In the genomic region with DNA sequence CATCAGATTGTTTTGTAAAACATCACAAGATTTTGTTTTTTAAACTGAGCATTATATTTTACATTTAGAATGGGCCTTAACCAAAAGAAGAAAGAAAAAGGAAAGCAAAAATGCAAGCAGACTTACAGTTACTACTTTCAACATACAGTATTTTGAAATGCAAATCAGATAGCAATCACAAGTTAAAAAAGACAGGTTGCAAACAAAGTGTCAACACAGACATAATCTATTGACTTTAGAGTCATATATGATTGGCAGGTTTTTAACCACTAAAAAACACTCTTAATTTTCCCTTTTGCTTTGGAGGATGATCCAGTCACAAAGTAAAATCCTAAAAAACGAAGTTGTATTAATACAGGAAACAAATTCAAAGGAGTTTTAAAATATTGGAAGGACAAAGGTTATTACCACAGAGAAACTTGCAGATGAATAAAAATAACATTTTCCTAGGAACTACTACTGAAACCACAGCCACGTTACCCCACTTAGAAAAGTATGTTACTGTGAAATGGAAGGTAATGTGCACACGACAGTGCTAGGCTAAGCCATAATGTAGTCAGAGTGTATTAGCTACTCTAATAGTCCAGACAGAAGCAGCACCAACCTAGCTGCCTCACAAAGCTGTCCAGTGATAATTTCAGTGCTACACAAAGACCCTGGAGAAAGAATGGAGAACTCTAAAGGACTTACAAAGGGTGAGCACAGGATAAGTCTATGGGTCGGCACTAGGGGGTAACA, we compare ENCODE assay signal across 10 cellular contexts. TPM values are rescaled to one million over a fixed set of nuclear protein-coding genes. Genes with fewer than 3 reads are reported as not detected.
A peak's percentile ranks its signal among the peaks of the same experiment; 100 is the strongest.
DNase-seq lines count a peak whose midpoint lies in the region; ATAC-seq lines count a peak whose summit lies in the region.
"Had no signal": no experiment of that assay in that cellular context is flagged by ENCODE, and none has a peak within 500 bp of the region (broad histone marks: within the 10 kb centered on the region; RNA-seq: fewer than 3 reads in every experiment).

No MANE protein-coding gene starts in this region.

- peak; percentile 43 to 48 for ATAC-seq in activated naive CD4-positive, alpha-beta T cell treated with anti-CD3 and anti-CD28 coated beads, Interleukin-2, amount 50 U/mL, for 72 hours
- ATAC-seq in HG03442 (IDR thresholded peaks at IDR 0.05; ENCODE audit: unreplicated experiment) (peak; percentile 57), HG03045 (IDR thresholded peaks at IDR 0.05; ENCODE audit: unreplicated experiment) (no peak)
- peak; percentile 68 for ATAC-seq in activated naive CD8-positive, alpha-beta T cell treated with anti-CD3 and anti-CD28 coated beads, Interleukin-2, amount 50 U/mL, for 24 hours
- peak; percentile 63 for ATAC-seq in stimulated activated naive CD8-positive, alpha-beta T cell treated with anti-CD3 and anti-CD28 coated beads, Interleukin-15, Interleukin-2, amounts not matched to agents 100 U/mL and 50 U/mL, for 24 hours

- H3K36me3 Mint-ChIP-seq in activated naive CD4-positive, alpha-beta T cell treated with anti-CD3 and anti-CD28 coated beads, Interleukin-2, amount 50 U/mL, for 72 hours: peaks cover 12 to 58% of the 10 kb centered on the region in 2 donors
- H3K36me3 Mint-ChIP-seq in activated naive CD4-positive, alpha-beta T cell treated with anti-CD3 and anti-CD28 coated beads for 36 hours (ENCODE audit: low read depth): peaks cover 25% of the 10 kb centered on the region
- peaks cover 45% of the 10 kb centered on the region for H3K36me3 Mint-ChIP-seq in activated naive CD8-positive, alpha-beta T cell treated with anti-CD3 and anti-CD28 coated beads, Interleukin-2, amount 50 U/mL, for 24 hours (ENCODE audit: low read depth)

- peaks cover 40% of the 10 kb centered on the region for H3K4me1 Mint-ChIP-seq in activated naive CD4-positive, alpha-beta T cell treated with anti-CD3 and anti-CD28 coated beads for 36 hours (ENCODE audit: low read depth)
- peaks cover 48% of the 10 kb centered on the region for H3K4me1 Mint-ChIP-seq in activated naive CD8-positive, alpha-beta T cell treated with anti-CD3 and anti-CD28 coated beads, Interleukin-2, amount 50 U/mL, for 24 hours

- intact Hi-C loops in activated naive CD4-positive, alpha-beta T cell treated with anti-CD3 and anti-CD28 coated beads for 36 hours (cut with micrococcal nuclease): loop anchor here (1.0 kb wide), 1 partner anchor 8 kb away; no protein-coding TSS in a partner anchor

- peak overlapping the region; percentile 1 to 80 for H3K27ac Mint-ChIP-seq in activated naive CD4-positive, alpha-beta T cell treated with anti-CD3 and anti-CD28 coated beads, Interleukin-2, amount 50 U/mL, for 72 hours
- H3K27ac Mint-ChIP-seq in activated naive CD4-positive, alpha-beta T cell treated with anti-CD3 and anti-CD28 coated beads for 36 hours: no peak overlapping the region
- H3K27ac Mint-ChIP-seq in activated naive CD8-positive, alpha-beta T cell treated with anti-CD3 and anti-CD28 coated beads, Interleukin-2, amount 50 U/mL, for 24 hours: peak overlapping the region; percentile 76
- H3K27ac Mint-ChIP-seq: progenitor cell of endocrine pancreas had no signal

- CTCF ChIA-PET in activated naive CD4-positive, alpha-beta T cell treated with anti-CD3 and anti-CD28 coated beads for 36 hours (lab: Charles Lee): interaction anchor here (0.7 to 0.8 kb wide), 2 partner anchors 49 to 292 kb away, joined by 3 to 5 read pairs; no protein-coding TSS in a partner anchor

- no peaks in the 10 kb centered on the region for H3K27me3 Mint-ChIP-seq in activated naive CD4-positive, alpha-beta T cell treated with anti-CD3 and anti-CD28 coated beads for 36 hours (ENCODE audit: low read depth)
- no peaks in the 10 kb centered on the region for H3K27me3 Mint-ChIP-seq in activated naive CD8-positive, alpha-beta T cell treated with anti-CD3 and anti-CD28 coated beads, Interleukin-2, amount 50 U/mL, for 24 hours
- H3K27me3 Mint-ChIP-seq: progenitor cell of endocrine pancreas had no signal

- no peaks in the 10 kb centered on the region for H3K9me3 Mint-ChIP-seq in activated naive CD4-positive, alpha-beta T cell treated with anti-CD3 and anti-CD28 coated beads, Interleukin-2, amount 50 U/mL, for 72 hours
- H3K9me3 Mint-ChIP-seq in activated naive CD4-positive, alpha-beta T cell treated with anti-CD3 and anti-CD28 coated beads for 36 hours: no peaks in the 10 kb centered on the region
- H3K9me3 Mint-ChIP-seq in activated naive CD8-positive, alpha-beta T cell treated with anti-CD3 and anti-CD28 coated beads, Interleukin-2, amount 50 U/mL, for 24 hours: no peaks in the 10 kb centered on the region

- H3K4me3 Mint-ChIP-seq in activated naive CD4-positive, alpha-beta T cell treated with anti-CD3 and anti-CD28 coated beads for 36 hours: no peak overlapping the region
- peak overlapping the region; percentile 3 for H3K4me3 Mint-ChIP-seq in activated naive CD8-positive, alpha-beta T cell treated with anti-CD3 and anti-CD28 coated beads, Interleukin-2, amount 50 U/mL, for 24 hours

- DNase-seq in activated naive CD4-positive, alpha-beta T cell treated with anti-CD3 and anti-CD28 coated beads, Interleukin-2, amount 50 U/mL, for 72 hours (ENCODE audit: low spot score in 2 of 2): no peak
- DNase-seq in activated naive CD4-positive, alpha-beta T cell treated with anti-CD3 and anti-CD28 coated beads for 36 hours: no peak
- DNase-seq in activated naive CD8-positive, alpha-beta T cell treated with anti-CD3 and anti-CD28 coated beads, Interleukin-2, amount 50 U/mL, for 24 hours: no peak
- no peak for DNase-seq in stimulated activated naive CD8-positive, alpha-beta T cell treated with anti-CD3 and anti-CD28 coated beads, Interleukin-15, Interleukin-2, amounts not matched to agents 100 U/mL and 50 U/mL, for 24 hours
- DNase-seq in dermis blood vessel endothelial cell (no peak), SW 1271 (lab: John Stamatoyannopoulos, UW) (no peak)
- DNase-seq: NCI-H748 treated with DMSO at 0.1 percent for 48 hours had no signal

RNA-seq across cellular contexts. Expression of a gene that starts 22.9 kb away (rescaled TPM):
- total RNA-seq in activated naive CD4-positive, alpha-beta T cell treated with anti-CD3 and anti-CD28 coated beads, Interleukin-2, amount 50 U/mL, for 72 hours: 100 to 1,000 TPM; 138 to 180 TPM
- 100 to 1,000 TPM; 161 to 177 TPM for total RNA-seq in activated naive CD4-positive, alpha-beta T cell treated with anti-CD3 and anti-CD28 coated beads for 36 hours
- 53.6 and 79.0 TPM in 2 replicates for total RNA-seq in dermis blood vessel endothelial cell
